In the genomic region with DNA sequence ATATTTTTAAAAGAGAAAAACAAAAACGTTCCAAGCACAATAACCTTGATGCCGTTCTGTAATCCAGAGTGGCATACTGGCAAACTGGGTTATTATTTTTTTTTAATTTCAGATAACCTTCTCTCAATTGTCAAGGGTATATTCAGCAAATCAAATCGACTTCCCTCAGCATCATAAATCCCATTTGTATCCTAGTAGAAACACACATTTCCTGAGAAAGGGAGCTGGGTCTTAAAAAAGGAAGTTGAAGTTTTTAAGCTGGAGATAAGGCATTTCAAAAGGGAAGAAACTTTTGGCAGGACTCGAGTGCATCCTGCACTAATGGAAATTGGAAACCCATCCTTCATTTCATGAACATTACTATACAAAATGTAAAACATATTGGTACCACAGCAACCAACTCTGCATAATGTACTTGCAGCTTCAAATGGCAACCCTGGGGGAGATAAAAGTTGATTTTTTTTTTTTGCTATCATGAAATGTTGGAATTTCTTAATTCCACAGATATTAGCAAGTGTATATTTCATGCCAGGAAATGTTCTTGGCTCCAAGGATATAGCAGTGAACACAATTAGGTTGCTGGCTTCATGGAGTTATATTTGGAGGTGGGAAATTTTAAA, we compare ENCODE assay signal across 16 cellular contexts.
"Had no signal": no experiment of that assay in that cellular context is flagged by ENCODE, and none has a peak within 500 bp of the region (broad histone marks: within the 10 kb centered on the region; RNA-seq: fewer than 3 reads in every experiment).

No MANE protein-coding gene starts in this region.

- H3K9me3 Mint-ChIP-seq: activated naive CD4-positive, alpha-beta T cell treated with anti-CD3 and anti-CD28 coated beads for 36 hours; activated T-helper 17 cell treated with anti-CD3 and anti-CD28 coated beads, Interleukin-2, amount 50 U/mL, for 72 hours; neural crest cell; stimulated activated effector memory CD8-positive, alpha-beta T cell treated with anti-CD3 and anti-CD28 coated beads, Interleukin-12 subunit alpha, Interleukin-12 subunit beta, amount 100 ng/mL, for 72 hours; T-cell had no signal

- H3K27me3 ChIP-seq: ascending aorta, breast epithelium, left lung, ovary had no signal

- H3K4me3 ChIP-seq: ascending aorta, breast epithelium, left lung, ovary, thoracic aorta had no signal

- H3K4me1 ChIP-seq: breast epithelium had no signal

- H3K27ac Mint-ChIP-seq: activated naive CD4-positive, alpha-beta T cell treated with anti-CD3 and anti-CD28 coated beads for 36 hours; activated T-helper 17 cell treated with anti-CD3 and anti-CD28 coated beads, Interleukin-2, amount 50 U/mL, for 72 hours; stimulated activated effector memory CD8-positive, alpha-beta T cell treated with anti-CD3 and anti-CD28 coated beads, Interleukin-12 subunit alpha, Interleukin-12 subunit beta, amount 100 ng/mL, for 72 hours had no signal

- DNase-seq: activated CD4-positive, alpha-beta T cell treated with anti-CD3 and anti-CD28 coated beads, Interleukin-2, amount 50 U/mL, for 48 hours; activated naive CD4-positive, alpha-beta T cell treated with anti-CD3 and anti-CD28 coated beads for 36 hours; mesendoderm; ovary; SK-N-SH; stimulated activated CD4-positive, alpha-beta T cell treated with anti-CD3 and anti-CD28 coated beads, Interleukin-12 subunit alpha, Interleukin-12 subunit beta, amount 100 ng/mL, for 4 hours; stimulated activated CD4-positive, alpha-beta T cell treated with anti-CD3 and anti-CD28 coated beads, Interleukin-2, amount 100 ng/mL, for 24 hours; T1000 had no signal

- H3K36me3 Mint-ChIP-seq: stimulated activated effector memory CD8-positive, alpha-beta T cell treated with anti-CD3 and anti-CD28 coated beads, Interleukin-12 subunit alpha, Interleukin-12 subunit beta, amount 100 ng/mL, for 72 hours; T-cell had no signal

- H3K27ac ChIP-seq: ascending aorta, breast epithelium, ovary, thoracic aorta had no signal

- H3K36me3 ChIP-seq: ascending aorta, breast epithelium, left lung, ovary, thoracic aorta had no signal

- ATAC-seq: activated T-helper 17 cell treated with anti-CD3 and anti-CD28 coated beads, Interleukin-2, amount 50 U/mL, for 72 hours; stimulated activated effector memory CD8-positive, alpha-beta T cell treated with anti-CD3 and anti-CD28 coated beads, Interleukin-12 subunit alpha, Interleukin-12 subunit beta, amount 100 ng/mL, for 72 hours; T-cell had no signal

- H3K4me3 Mint-ChIP-seq: activated naive CD4-positive, alpha-beta T cell treated with anti-CD3 and anti-CD28 coated beads for 36 hours; activated T-helper 17 cell treated with anti-CD3 and anti-CD28 coated beads, Interleukin-2, amount 50 U/mL, for 72 hours; neural crest cell; stimulated activated effector memory CD8-positive, alpha-beta T cell treated with anti-CD3 and anti-CD28 coated beads, Interleukin-12 subunit alpha, Interleukin-12 subunit beta, amount 100 ng/mL, for 72 hours; T-cell had no signal

- H3K9me3 ChIP-seq: ascending aorta, breast epithelium, left lung, ovary, SK-N-SH, thoracic aorta had no signal
